ENCODE assay signal across 16 cellular contexts in genomic region chr9:6219981-6220380, GRCh38. TPM values are rescaled to one million over a fixed set of nuclear protein-coding genes. Genes with fewer than 3 reads are reported as not detected.
DNase-seq lines count a peak whose midpoint lies in the region; ATAC-seq and TF ChIP-seq lines count a peak whose summit lies in the region.
"Had no signal": no experiment of that assay in that cellular context is flagged by ENCODE, and none has a peak within 500 bp of the region (broad histone marks: within the 10 kb centered on the region; RNA-seq: fewer than 3 reads in every experiment).

No MANE protein-coding gene starts in this region.

- no peak for ATAC-seq in HG03039 (IDR thresholded peaks at IDR 0.05; ENCODE audit: unreplicated experiment)
- no peak for ATAC-seq in HG03565 (IDR thresholded peaks at IDR 0.05; ENCODE audit: unreplicated experiment)
- ATAC-seq: HepG2 had no signal

- H3K9me3 ChIP-seq in esophagus muscularis mucosa: no peaks in the 10 kb centered on the region
- no peaks in the 10 kb centered on the region for H3K9me3 ChIP-seq in muscle layer of duodenum (ENCODE audit: control insufficient read depth in 1 of 2, low read length in 2 of 2)
- H3K9me3 ChIP-seq in tibial artery: no peaks in the 10 kb centered on the region

- no peak for TF ChIP-seq EP300 in esophagus muscularis mucosa (IDR thresholded peaks at IDR 0.05)

- peaks cover 30 to 94% (median 72%) of the 10 kb centered on the region in 4 donors for H3K4me1 ChIP-seq in esophagus muscularis mucosa
- H3K4me1 ChIP-seq in muscle layer of duodenum (ENCODE audit: control insufficient read depth in 1 of 2, insufficient read depth in 2 of 2, low read length in 2 of 2): peaks cover 0 to 16% of the 10 kb centered on the region in 2 donors
- H3K4me1 ChIP-seq in tibial artery: peaks cover 0 to 78% (median 2%) of the 10 kb centered on the region in 4 donors

- H3K27me3 ChIP-seq in esophagus muscularis mucosa: no peaks in the 10 kb centered on the region
- H3K27me3 ChIP-seq in muscle layer of duodenum (ENCODE audit: low read depth, low read length): no peaks in the 10 kb centered on the region
- H3K27me3 ChIP-seq in tibial artery: no peaks in the 10 kb centered on the region

- WGBS in esophagus muscularis mucosa: 41% methylated on average over 2 of the region's 2 CpGs

- H3K4me3 ChIP-seq in coronary artery (peak overlapping the region; percentile 41), esophagus muscularis mucosa (peak overlapping the region in 1 of 4 donors; percentile 21), muscle layer of duodenum (ENCODE audit: low read depth in 1 of 2, low read length in 2 of 2) (no peak overlapping the region), tibial artery (no peak overlapping the region)
- H3K4me3 ChIP-seq: PC-9 had no signal

- TF ChIP-seq POLR2A in esophagus muscularis mucosa (IDR thresholded peaks at IDR 0.05; ENCODE audit: low read depth): no peak

- H3K27ac ChIP-seq in coronary artery (peak overlapping the region; percentile 59 to 71), esophagus muscularis mucosa (replicated peaks in 1 of 4) (peak overlapping the region; percentile 70 to 87 (median 83)), muscle layer of duodenum (ENCODE audit: low read length) (peak overlapping the region; percentile 26), tibial artery (peak overlapping the region; percentile 6 to 49)
- H3K27ac ChIP-seq: PC-9 had no signal

- DNase-seq in coronary artery (ENCODE audit: low spot score) (no peak), esophagus muscularis mucosa (ENCODE audit: extremely low spot score) (no peak), tibial artery (no peak), NCI-H345 (lab: John Stamatoyannopoulos, UW) (no peak)
- DNase-seq: COR-L47, HFFc6, KG1, NCI-H1417 treated with DMSO at 0.1 percent for 48 hours, NCI-H2029, NCI-H510A, NCI-H774, PC-9 had no signal

- H3K36me3 ChIP-seq in esophagus muscularis mucosa (no peaks in the 10 kb centered on the region), muscle layer of duodenum (ENCODE audit: control insufficient read depth in 1 of 2, insufficient read depth in 2 of 2, low read length in 2 of 2) (no peaks in the 10 kb centered on the region), tibial artery (no peaks in the 10 kb centered on the region)

- intact Hi-C loops in esophagus muscularis mucosa (cut with DNase I) (loop anchor here (5.0 kb wide), 1 partner anchor 52 kb away; no protein-coding TSS in a partner anchor), tibial artery (cut with DNase I; ENCODE audit: low total_unique reads) (no loop called here)

- TF ChIP-seq CTCF in coronary artery (IDR thresholded peaks at IDR 0.05) (no peak), esophagus muscularis mucosa (IDR thresholded peaks at IDR 0.05) (no peak), tibial artery (IDR thresholded peaks at IDR 0.05) (no peak)

RNA-seq across cellular contexts. Expression of gene IL33, which starts 4.4 kb away (rescaled TPM):
- 100 to 1,000 TPM in 2 of 4 donors, 10 to 100 TPM in 2; 63.1 to 178 (median 104) TPM for total RNA-seq in esophagus muscularis mucosa
- total RNA-seq: HepG2, PC-9 had no signal

Comparison
In these comparisons a context has a peak if more than half of its experiments do, and no peak if none do; other contexts are left out.
1. H3K27ac ChIP-seq: peak in every context shown above with its lines; median percentile 83 in esophagus muscularis mucosa; 65 in coronary artery; 28 in tibial artery; 26 in muscle layer of duodenum.